ENCODE assay signal across 10 cellular contexts in genomic region chr11:112963368-112963955, GRCh38. TPM values are rescaled to one million over a fixed set of nuclear protein-coding genes. Genes with fewer than 3 reads are reported as not detected.
DNase-seq lines count a peak whose midpoint lies in the region; ATAC-seq and TF ChIP-seq lines count a peak whose summit lies in the region.
"Had no signal": no experiment of that assay in that cellular context is flagged by ENCODE, and none has a peak within 500 bp of the region (broad histone marks: within the 10 kb centered on the region; RNA-seq: fewer than 3 reads in every experiment).

No MANE protein-coding gene starts in this region.

- H3K4me1 ChIP-seq in mesenchymal stem cell (ENCODE audit: control insufficient read depth, insufficient read depth, low read depth, low read length) (peaks cover 22% of the 10 kb centered on the region), tibial nerve (peaks cover 0 to 32% (median 6%) of the 10 kb centered on the region in 4 donors)

- no peak overlapping the region for H2BK5ac ChIP-seq in mesenchymal stem cell (ENCODE audit: low read depth, low read length, poor library complexity, severe bottlenecking)

- H3K14ac ChIP-seq in mesenchymal stem cell (ENCODE audit: low read length in 2 of 2) = peak overlapping the region in 1 of 2 experiments; percentile 70

- TF ChIP-seq CTCF in tibial nerve (IDR thresholded peaks at IDR 0.05) = no peak

- peak overlapping the region in 1 of 2 experiments; percentile 43 for H3K18ac ChIP-seq in mesenchymal stem cell (ENCODE audit: low read depth in 1 of 2, low read length in 2 of 2)

- H3K27ac ChIP-seq in caudate nucleus (ENCODE audit: low read depth, low read length) = peak overlapping the region; percentile 73
- H3K27ac ChIP-seq in mesenchymal stem cell (ENCODE audit: low read length, poor library complexity, severe bottlenecking) = no peak overlapping the region
- H3K27ac ChIP-seq in tibial nerve = peak overlapping the region in 3 of 4 donors; percentile 39 to 80 (median 67)

- H2AFZ ChIP-seq in mesenchymal stem cell (ENCODE audit: low read depth, low read length) = peak overlapping the region; percentile 77

- TF ChIP-seq EP300 in tibial nerve (IDR thresholded peaks at IDR 0.05) = no peak

- no peak overlapping the region for H4K8ac ChIP-seq in mesenchymal stem cell (ENCODE audit: low read length)

- peak overlapping the region in 1 of 2 experiments; percentile 64 for H3K23ac ChIP-seq in mesenchymal stem cell (ENCODE audit: low read length in 2 of 2)

- H2BK120ac ChIP-seq in mesenchymal stem cell (ENCODE audit: low read depth, low read length) = no peak overlapping the region

- H3K27me3 ChIP-seq in mesenchymal stem cell (ENCODE audit: control insufficient read depth in 1 of 2, insufficient read depth in 1 of 2, low read length in 2 of 2) (peaks cover 45 to 80% of the 10 kb centered on the region in 2 experiments), tibial nerve (peaks cover 0 to 54% of the 10 kb centered on the region in 2 donors)

- WGBS in mesenchymal stem cell = 5% methylated on average over 44 of the region's 48 CpGs
- 7 to 8% methylated on average over 23 to 41 of the region's 48 CpGs for WGBS in tibial nerve, 2 donors

- no peak for TF ChIP-seq POLR2A in tibial nerve (IDR thresholded peaks at IDR 0.05)

- ATAC-seq in HG02642 (IDR thresholded peaks at IDR 0.05; ENCODE audit: poor library complexity, unreplicated experiment) = no peak
- no peak for ATAC-seq in HG03354 (IDR thresholded peaks at IDR 0.05; ENCODE audit: poor library complexity, severe bottlenecking, unreplicated experiment)
- ATAC-seq: HCT116 had no signal

- peak overlapping the region; percentile 84 for H2BK15ac ChIP-seq in mesenchymal stem cell (ENCODE audit: low read depth, poor library complexity, severe bottlenecking)

- H3K9me3 ChIP-seq in mesenchymal stem cell (ENCODE audit: control insufficient read depth, low read length) = no peaks in the 10 kb centered on the region
- H3K9me3 ChIP-seq in tibial nerve = no peaks in the 10 kb centered on the region

- no peak overlapping the region for H2AK5ac ChIP-seq in mesenchymal stem cell (ENCODE audit: low read length, severe bottlenecking)

- peak overlapping the region; percentile 34 to 80 for H3K4me3 ChIP-seq in mesenchymal stem cell (ENCODE audit: insufficient read depth in 1 of 2, low read depth in 1 of 2, low read length in 2 of 2)
- H3K4me3 ChIP-seq in tibial nerve = peak overlapping the region; percentile 31 to 61 (median 52)

- no peak overlapping the region for H3K4ac ChIP-seq in mesenchymal stem cell (ENCODE audit: low read depth in 1 of 2, low read length in 2 of 2)

- H3K9ac ChIP-seq in mesenchymal stem cell (ENCODE audit: low read length) = no peak overlapping the region

- H3K4me2 ChIP-seq in mesenchymal stem cell (ENCODE audit: low read length, poor library complexity, severe bottlenecking) = peak overlapping the region; percentile 75

- H4K91ac ChIP-seq in mesenchymal stem cell (ENCODE audit: low read length) = no peak overlapping the region

- H3K36me3 ChIP-seq in mesenchymal stem cell (ENCODE audit: control insufficient read depth in 1 of 2, insufficient read depth in 2 of 2, low read depth in 1 of 2, low read length in 2 of 2) (no peaks in the 10 kb centered on the region), tibial nerve (no peaks in the 10 kb centered on the region)

- no peak overlapping the region for H2BK12ac ChIP-seq in mesenchymal stem cell (ENCODE audit: low read length in 2 of 2)

- peak; percentile 77 for DNase-seq in SHP77 (lab: John Stamatoyannopoulos, UW)
- DNase-seq in SHP77 treated with DMSO at 0.1 percent for 48 hours (lab: John Stamatoyannopoulos, UW) = no peak
- DNase-seq in caudate nucleus (lab: John Stamatoyannopoulos, UW) = peak in 12 of 61 donors; percentile 7 to 75 (median 56)
- DNase-seq in mesenchymal stem cell = no peak
- DNase-seq in tibial nerve (ENCODE audit: low spot score in 2 of 2) = no peak
- no peak for DNase-seq in islet precursor cell
- DNase-seq: erythroblast had no signal

- H3K79me1 ChIP-seq in mesenchymal stem cell (replicated peaks; ENCODE audit: low read length, poor library complexity, severe bottlenecking) = no peaks in the 10 kb centered on the region

RNA-seq across cellular contexts. Expression of gene NCAM1, which starts 2.2 kb away (rescaled TPM):
- 14.3 TPM for polyA plus RNA-seq in mesenchymal stem cell (2013, experiment 1 of 2)
- polyA plus RNA-seq in mesenchymal stem cell (2013, experiment 2 of 2) = 13.6 TPM
- 100 to 1,000 TPM in 1 of 4 donors, 10 to 100 TPM in 3; 57.3 to 121 (median 76.1) TPM for total RNA-seq in tibial nerve

Comparison
In these comparisons a context has a peak if more than half of its experiments do, and no peak if none do; other contexts are left out.
1. DNase-seq: peak in SHP77 (2 of 2); none in SHP77 treated with DMSO at 0.1 percent for 48 hours (single experiment), mesenchymal stem cell (single experiment), tibial nerve (0 of 2) and islet precursor cell (single experiment).